ENCODE assay signal across 26 cellular contexts in the genomic region with DNA sequence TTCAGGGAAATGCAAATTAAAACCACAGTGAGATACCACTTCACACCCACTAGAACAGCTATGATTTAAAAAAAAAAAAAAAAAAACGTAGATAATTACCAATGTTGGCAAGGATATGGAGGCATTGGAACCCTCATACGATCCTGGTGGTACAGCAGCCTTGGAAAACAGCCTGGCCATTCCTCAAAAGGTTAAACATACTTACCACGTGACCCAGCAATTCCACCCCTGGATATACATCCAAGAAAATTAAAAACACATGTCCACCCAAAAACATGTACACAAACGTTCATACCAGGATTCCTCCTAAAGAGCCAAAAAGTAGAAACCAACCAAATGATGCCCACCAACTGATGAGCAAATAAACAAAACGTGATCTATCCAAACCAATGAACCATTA.
"Had no signal": no experiment of that assay in that cellular context is flagged by ENCODE, and none has a peak within 500 bp of the region (broad histone marks: within the 10 kb centered on the region; RNA-seq: fewer than 3 reads in every experiment).

No MANE protein-coding gene starts in this region.

- H3K9me3 Mint-ChIP-seq: activated CD4-positive, alpha-beta T cell treated with anti-CD3 and anti-CD28 coated beads, Interleukin-2, amount 10 ng/mL, durations not matched to agents 24 days and 14 days; natural killer cell; stimulated activated effector memory CD8-positive, alpha-beta T cell treated with anti-CD3 and anti-CD28 coated beads, Interleukin-12 subunit alpha, Interleukin-12 subunit beta, amount 100 ng/mL, for 72 hours had no signal

- H3K36me3 Mint-ChIP-seq: activated CD8-positive, alpha-beta memory T cell treated with anti-CD3 and anti-CD28 coated beads, Interleukin-2, amount 10 ng/mL, durations not matched to agents 7 days and 5 days; natural killer cell had no signal

- H3K27me3 Mint-ChIP-seq: activated CD4-positive, alpha-beta T cell treated with anti-CD3 and anti-CD28 coated beads, Interleukin-2, amount 10 ng/mL, durations not matched to agents 24 days and 14 days; activated CD8-positive, alpha-beta memory T cell treated with anti-CD3 and anti-CD28 coated beads, Interleukin-2, amount 10 ng/mL, durations not matched to agents 7 days and 5 days; activated CD8-positive, alpha-beta T cell treated with anti-CD3 and anti-CD28 coated beads for 36 hours had no signal

- H3K27ac Mint-ChIP-seq: activated CD4-positive, alpha-beta T cell treated with anti-CD3 and anti-CD28 coated beads, Interleukin-2, amount 10 ng/mL, durations not matched to agents 24 days and 14 days; activated CD8-positive, alpha-beta memory T cell treated with anti-CD3 and anti-CD28 coated beads, Interleukin-2, amount 10 ng/mL, durations not matched to agents 7 days and 5 days; activated CD8-positive, alpha-beta T cell treated with anti-CD3 and anti-CD28 coated beads for 36 hours; natural killer cell; stimulated activated effector memory CD8-positive, alpha-beta T cell treated with anti-CD3 and anti-CD28 coated beads, Interleukin-12 subunit alpha, Interleukin-12 subunit beta, amount 100 ng/mL, for 72 hours had no signal

- H3K4me1 Mint-ChIP-seq: activated CD4-positive, alpha-beta T cell treated with anti-CD3 and anti-CD28 coated beads, Interleukin-2, amount 10 ng/mL, durations not matched to agents 24 days and 14 days; activated CD8-positive, alpha-beta memory T cell treated with anti-CD3 and anti-CD28 coated beads, Interleukin-2, amount 10 ng/mL, durations not matched to agents 7 days and 5 days had no signal

- H3K9me3 ChIP-seq: ascending aorta, esophagus squamous epithelium, ovary, psoas muscle, right atrium auricular region, transverse colon had no signal

- H3K4me3 Mint-ChIP-seq: activated CD4-positive, alpha-beta T cell treated with anti-CD3 and anti-CD28 coated beads, Interleukin-2, amount 10 ng/mL, durations not matched to agents 24 days and 14 days; activated CD8-positive, alpha-beta memory T cell treated with anti-CD3 and anti-CD28 coated beads, Interleukin-2, amount 10 ng/mL, durations not matched to agents 7 days and 5 days; activated CD8-positive, alpha-beta T cell treated with anti-CD3 and anti-CD28 coated beads for 36 hours; natural killer cell; stimulated activated effector memory CD8-positive, alpha-beta T cell treated with anti-CD3 and anti-CD28 coated beads, Interleukin-12 subunit alpha, Interleukin-12 subunit beta, amount 100 ng/mL, for 72 hours had no signal

- DNase-seq: activated CD4-positive, alpha-beta T cell treated with anti-CD3 and anti-CD28 coated beads, Interleukin-2, amount 10 ng/mL, durations not matched to agents 24 days and 14 days; activated CD8-positive, alpha-beta memory T cell treated with anti-CD3 and anti-CD28 coated beads, Interleukin-2, amount 10 ng/mL, durations not matched to agents 7 days and 5 days; activated CD8-positive, alpha-beta T cell treated with anti-CD3 and anti-CD28 coated beads for 36 hours; activated effector memory CD4-positive, alpha-beta T cell treated with anti-CD3 and anti-CD28 coated beads, Interleukin-2, amount 50 U/mL, for 16 hours; activated naive CD4-positive, alpha-beta T cell treated with anti-CD3 and anti-CD28 coated beads, Interleukin-2, amount 50 U/mL, for 16 hours; activated T-cell treated with anti-CD3 and anti-CD28 coated beads for 4 hours; central memory CD4-positive, alpha-beta T cell; esophagus squamous epithelium; foreskin melanocyte; hypothalamus; left ventricle myocardium superior; mammary epithelial cell; midbrain; natural killer cell; ovary; psoas muscle; stimulated activated CD4-positive, alpha-beta T cell treated with anti-CD3 and anti-CD28 coated beads, Interleukin-1b, Interleukin-23, amount 100 ng/mL, for 48 hours; transverse colon had no signal

- H3K36me3 ChIP-seq: ascending aorta, esophagus squamous epithelium, ovary, right atrium auricular region, transverse colon had no signal

- H3K27ac ChIP-seq: ascending aorta, esophagus squamous epithelium, ovary, psoas muscle, right atrium auricular region, VCaP had no signal

- H3K4me1 ChIP-seq: ascending aorta had no signal

- ATAC-seq: activated CD4-positive, CD25-positive, alpha-beta regulatory T cell treated with anti-CD3 and anti-CD28 coated beads, Interleukin-2, amount 50 U/mL, for 24 hours; activated CD8-positive, alpha-beta memory T cell treated with anti-CD3 and anti-CD28 coated beads, Interleukin-2, amount 10 ng/mL, durations not matched to agents 7 days and 5 days; activated CD8-positive, alpha-beta T cell treated with anti-CD3 and anti-CD28 coated beads for 36 hours; left ventricle myocardium superior; psoas muscle; stimulated activated effector memory CD8-positive, alpha-beta T cell treated with anti-CD3 and anti-CD28 coated beads, Interleukin-12 subunit alpha, Interleukin-12 subunit beta, amount 100 ng/mL, for 72 hours had no signal

- H3K27me3 ChIP-seq: ascending aorta, esophagus squamous epithelium, ovary, right atrium auricular region, transverse colon had no signal

- FAIRE-seq: colon, islet of Langerhans, urothelium cell line had no signal

- H3K4me3 ChIP-seq: ascending aorta, esophagus squamous epithelium, ovary, psoas muscle, right atrium auricular region, transverse colon had no signal
